14 cellular contexts compared by ENCODE assay signal in genomic region chr3:152277198-152277597, GRCh38. TPM values are rescaled to one million over a fixed set of nuclear protein-coding genes. Genes with fewer than 3 reads are reported as not detected.
DNase-seq lines count a peak whose midpoint lies in the region; ATAC-seq and TF ChIP-seq lines count a peak whose summit lies in the region.
"Had no signal": no experiment of that assay in that cellular context is flagged by ENCODE, and none has a peak within 500 bp of the region (broad histone marks: within the 10 kb centered on the region; RNA-seq: fewer than 3 reads in every experiment).

No MANE protein-coding gene starts in this region.

- peaks cover 94% of the 10 kb centered on the region for H3K4me1 ChIP-seq in OCI-LY7 (ENCODE audit: insufficient read depth, low read length, poor library complexity, severe bottlenecking)
- peaks cover 93 to 99% (median 96%) of the 10 kb centered on the region in 4 donors for H3K4me1 ChIP-seq in esophagus muscularis mucosa

- no peak for DNase-seq in activated naive CD4-positive, alpha-beta T cell treated with anti-CD3 and anti-CD28 coated beads, Interleukin-2, amount 10 ng/mL, durations not matched to agents 7 days and 5 days
- DNase-seq in activated naive CD4-positive, alpha-beta T cell treated with Interleukin-2 at 50 U/mL for 16 hours, result no peak
- no peak for DNase-seq in OCI-LY7 (ENCODE audit: low spot score)
- no peak for DNase-seq in esophagus muscularis mucosa (ENCODE audit: extremely low spot score)
- DNase-seq in stimulated activated naive CD8-positive, alpha-beta T cell treated with anti-CD3 and anti-CD28 coated beads, Interleukin-15, amount 100 ng/mL, for 72 hours, result no peak
- no peak for DNase-seq in DMS53 treated with DMSO at 0.1 percent for 48 hours (lab: John Stamatoyannopoulos, UW; ENCODE audit: unreplicated experiment)
- no peak for DNase-seq in HuH-7 (ENCODE audit: low spot score)
- DNase-seq: activated CD4-positive, alpha-beta T cell treated with anti-CD3 and anti-CD28 coated beads, Interleukin-2, amount 50 U/mL, for 4 hours; anterior cingulate cortex; endodermal cell; glutamatergic neuron; left colon; NCI-H187 had no signal

- H3K9me3 ChIP-seq in OCI-LY7 (ENCODE audit: low read length) (no peaks in the 10 kb centered on the region; the same call in 1 of the 2 replicates), esophagus muscularis mucosa (no peaks in the 10 kb centered on the region)

- H3K36me3 ChIP-seq in OCI-LY7 (ENCODE audit: insufficient read depth, low read length) (peaks cover 24% of the 10 kb centered on the region), esophagus muscularis mucosa (no peaks in the 10 kb centered on the region)

- no peak for ATAC-seq in stimulated activated naive CD8-positive, alpha-beta T cell treated with anti-CD3 and anti-CD28 coated beads, Interleukin-15, amount 100 ng/mL, for 72 hours
- no peak for ATAC-seq in HG03342 (IDR thresholded peaks at IDR 0.05; ENCODE audit: unreplicated experiment)
- ATAC-seq: left colon had no signal

- H3K9me3 Mint-ChIP-seq in activated naive CD4-positive, alpha-beta T cell treated with anti-CD3 and anti-CD28 coated beads, Interleukin-2, amount 10 ng/mL, durations not matched to agents 7 days and 5 days, result no peaks in the 10 kb centered on the region
- H3K9me3 Mint-ChIP-seq in stimulated activated naive CD8-positive, alpha-beta T cell treated with anti-CD3 and anti-CD28 coated beads, Interleukin-15, amount 100 ng/mL, for 72 hours, result no peaks in the 10 kb centered on the region
- H3K9me3 Mint-ChIP-seq: endodermal cell had no signal

- peaks cover 35% of the 10 kb centered on the region for H3K36me3 Mint-ChIP-seq in activated naive CD4-positive, alpha-beta T cell treated with anti-CD3 and anti-CD28 coated beads, Interleukin-2, amount 10 ng/mL, durations not matched to agents 7 days and 5 days

- TF ChIP-seq CTCF in OCI-LY7 (conservative IDR thresholded peaks at IDR 0.05; ENCODE audit: low read length) (no peak), esophagus muscularis mucosa (IDR thresholded peaks at IDR 0.05) (no peak)

- H3K27ac ChIP-seq in OCI-LY7 (ENCODE audit: low read depth, low read length, poor library complexity, severe bottlenecking) (no peak overlapping the region), esophagus muscularis mucosa (replicated peaks in 1 of 4) (peak overlapping the region; percentile 66 to 98 (median 97))

- H3K27me3 ChIP-seq in esophagus muscularis mucosa, result no peaks in the 10 kb centered on the region

- TF ChIP-seq POLR2A in esophagus muscularis mucosa (IDR thresholded peaks at IDR 0.05; ENCODE audit: low read depth), result no peak

- H3K27ac Mint-ChIP-seq in activated naive CD4-positive, alpha-beta T cell treated with anti-CD3 and anti-CD28 coated beads, Interleukin-2, amount 10 ng/mL, durations not matched to agents 7 days and 5 days, result peak overlapping the region; percentile 28
- peak overlapping the region in 1 of 2 donors; percentile 72 for H3K27ac Mint-ChIP-seq in stimulated activated naive CD8-positive, alpha-beta T cell treated with anti-CD3 and anti-CD28 coated beads, Interleukin-15, amount 100 ng/mL, for 72 hours
- H3K27ac Mint-ChIP-seq: endodermal cell had no signal

- POLR2A ChIA-PET in OCI-LY7 (lab: Charles Lee), result interaction anchor here (0.7 to 1.3 kb wide), 7 partner anchors 9 to 132 kb away, joined by 3 to 6 read pairs (median 3); partner anchors contain the start of gene MBNL1

- H3K4me1 Mint-ChIP-seq in activated naive CD4-positive, alpha-beta T cell treated with anti-CD3 and anti-CD28 coated beads, Interleukin-2, amount 10 ng/mL, durations not matched to agents 7 days and 5 days, result peaks cover 77% of the 10 kb centered on the region
- peaks cover 64% of the 10 kb centered on the region for H3K4me1 Mint-ChIP-seq in stimulated activated naive CD8-positive, alpha-beta T cell treated with anti-CD3 and anti-CD28 coated beads, Interleukin-15, amount 100 ng/mL, for 72 hours

- TF ChIP-seq EP300 in esophagus muscularis mucosa (IDR thresholded peaks at IDR 0.05), result no peak

- no peak overlapping the region for H3K4me3 Mint-ChIP-seq in activated naive CD4-positive, alpha-beta T cell treated with anti-CD3 and anti-CD28 coated beads, Interleukin-2, amount 10 ng/mL, durations not matched to agents 7 days and 5 days
- H3K4me3 Mint-ChIP-seq in stimulated activated naive CD8-positive, alpha-beta T cell treated with anti-CD3 and anti-CD28 coated beads, Interleukin-15, amount 100 ng/mL, for 72 hours, result peak overlapping the region; percentile 30 to 42
- H3K4me3 Mint-ChIP-seq: endodermal cell had no signal

- CTCF ChIA-PET in activated naive CD4-positive, alpha-beta T cell treated with anti-CD3 and anti-CD28 coated beads, Interleukin-2, amount 10 ng/mL, durations not matched to agents 7 days and 5 days (lab: Charles Lee), result interaction anchor here (1.6 to 1.8 kb wide), 2 partner anchors 21 to 93 kb away, joined by 3 to 4 read pairs; no protein-coding TSS in a partner anchor
- CTCF ChIA-PET in OCI-LY7 (lab: Charles Lee; ENCODE audit: unreplicated experiment), result no interaction called here

- peaks cover 100% of the 10 kb centered on the region for H3K79me2 ChIP-seq in OCI-LY7 (ENCODE audit: insufficient read depth, low read depth, low read length)

- peak overlapping the region; percentile 36 for H3K4me2 ChIP-seq in OCI-LY7 (ENCODE audit: low read length)

- WGBS in esophagus muscularis mucosa, result 17% methylated on average over 1 of the region's 1 CpG

- no peaks in the 10 kb centered on the region for H3K27me3 Mint-ChIP-seq in activated naive CD4-positive, alpha-beta T cell treated with anti-CD3 and anti-CD28 coated beads, Interleukin-2, amount 10 ng/mL, durations not matched to agents 7 days and 5 days
- H3K27me3 Mint-ChIP-seq in stimulated activated naive CD8-positive, alpha-beta T cell treated with anti-CD3 and anti-CD28 coated beads, Interleukin-15, amount 100 ng/mL, for 72 hours, result no peaks in the 10 kb centered on the region

- peaks cover 75% of the 10 kb centered on the region for H4K20me1 ChIP-seq in OCI-LY7 (ENCODE audit: insufficient read depth, low read length)

- H3K9me2 ChIP-seq in OCI-LY7 (ENCODE audit: insufficient read depth, low read length), result no peaks in the 10 kb centered on the region

- no TSS peak for BruUV-seq in OCI-LY7 (replicated peaks; lab: Mats Ljungman, UMichigan)

- intact Hi-C loops in OCI-LY7 (cut with micrococcal nuclease; ENCODE audit: unreplicated experiment) (no loop called here), esophagus muscularis mucosa (cut with DNase I) (no loop called here)

- no peak overlapping the region for H2AFZ ChIP-seq in OCI-LY7 (ENCODE audit: low read length)

- H3K4me3 ChIP-seq in OCI-LY7 (ENCODE audit: low read depth, low read length, poor library complexity, severe bottlenecking), result no peak overlapping the region
- H3K4me3 ChIP-seq in esophagus muscularis mucosa, result peak overlapping the region in 2 of 4 donors; percentile 2 to 17

RNA-seq across cellular contexts. Expression of gene MBNL1, which starts 8.5 kb away (rescaled TPM):
- total RNA-seq in OCI-LY7 (2014; rRNA removed; shearing (Covaris generic)), result 125 and 163 TPM in 2 replicates
- total RNA-seq in OCI-LY7 (2022) (174 and 184 TPM in 2 replicates), esophagus muscularis mucosa (100 to 1,000 TPM; 635 to 868 (median 720) TPM)
